1 cellular context compared by ENCODE assay signal in the genomic region with DNA sequence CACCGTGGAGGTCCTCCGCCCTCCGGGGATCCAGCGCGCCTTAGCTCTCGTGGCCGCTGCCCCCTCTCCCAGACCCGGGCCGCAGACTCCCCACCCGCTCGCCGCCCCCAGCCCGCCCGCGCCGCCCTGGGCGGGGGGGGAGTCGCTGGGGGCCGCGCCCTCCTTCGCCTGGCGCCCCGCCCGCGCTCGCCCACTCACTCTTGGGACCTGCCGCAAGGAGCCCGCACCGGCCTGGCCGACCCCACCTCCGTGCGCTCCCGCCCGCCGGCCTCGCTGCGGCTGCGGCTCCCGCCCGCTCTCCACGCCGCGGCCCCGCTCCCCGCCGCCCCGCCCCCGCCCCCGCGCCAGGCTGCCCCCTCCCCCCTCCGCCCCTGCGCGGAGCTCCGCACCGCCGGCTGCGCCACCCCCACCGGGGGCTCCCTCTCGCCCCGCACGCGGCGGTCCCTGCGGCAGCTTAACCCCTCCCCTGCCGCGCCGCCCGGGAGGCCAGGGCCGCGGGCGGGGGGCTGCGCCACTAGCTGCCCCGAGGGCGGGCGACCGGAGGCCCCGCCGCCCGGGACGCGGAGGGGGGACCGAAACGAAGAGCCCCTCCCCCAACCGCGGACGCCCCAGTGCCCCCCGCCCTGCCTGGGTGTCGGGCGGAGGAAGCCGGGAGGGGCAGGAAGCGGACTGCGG.
TF ChIP-seq lines count a peak whose summit lies in the region.

No MANE protein-coding gene starts in this region.

TF ChIP-seq in IMR-90, 13 proteins besides CTCF, POLR2A, EP300 and RAD21 (continued from another document):
- TF ChIP-seq, protein P1, sequence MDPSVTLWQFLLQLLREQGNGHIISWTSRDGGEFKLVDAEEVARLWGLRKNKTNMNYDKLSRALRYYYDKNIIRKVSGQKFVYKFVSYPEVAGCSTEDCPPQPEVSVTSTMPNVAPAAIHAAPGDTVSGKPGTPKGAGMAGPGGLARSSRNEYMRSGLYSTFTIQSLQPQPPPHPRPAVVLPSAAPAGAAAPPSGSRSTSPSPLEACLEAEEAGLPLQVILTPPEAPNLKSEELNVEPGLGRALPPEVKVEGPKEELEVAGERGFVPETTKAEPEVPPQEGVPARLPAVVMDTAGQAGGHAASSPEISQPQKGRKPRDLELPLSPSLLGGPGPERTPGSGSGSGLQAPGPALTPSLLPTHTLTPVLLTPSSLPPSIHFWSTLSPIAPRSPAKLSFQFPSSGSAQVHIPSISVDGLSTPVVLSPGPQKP (IDR thresholded peaks at IDR 0.05; ENCODE audit: borderline replicate concordance, low read depth, low read length), result no peak
- TF ChIP-seq MAFK (IDR thresholded peaks at IDR 0.05; ENCODE audit: low read depth, low read length), result no peak
- no peak for TF ChIP-seq RFX5 (IDR thresholded peaks at IDR 0.05; ENCODE audit: low read depth, low read length)
- TF ChIP-seq CHD1 (IDR thresholded peaks at IDR 0.05; ENCODE audit: low read depth, low read length), result no peak
- TF ChIP-seq RCOR1 (IDR thresholded peaks at IDR 0.05; ENCODE audit: insufficient replicate concordance, low read length), result no peak
TF ChIP-seq in IMR-90: peak in this region for 0.
